26 cellular contexts compared by ENCODE assay signal in the genomic region with DNA sequence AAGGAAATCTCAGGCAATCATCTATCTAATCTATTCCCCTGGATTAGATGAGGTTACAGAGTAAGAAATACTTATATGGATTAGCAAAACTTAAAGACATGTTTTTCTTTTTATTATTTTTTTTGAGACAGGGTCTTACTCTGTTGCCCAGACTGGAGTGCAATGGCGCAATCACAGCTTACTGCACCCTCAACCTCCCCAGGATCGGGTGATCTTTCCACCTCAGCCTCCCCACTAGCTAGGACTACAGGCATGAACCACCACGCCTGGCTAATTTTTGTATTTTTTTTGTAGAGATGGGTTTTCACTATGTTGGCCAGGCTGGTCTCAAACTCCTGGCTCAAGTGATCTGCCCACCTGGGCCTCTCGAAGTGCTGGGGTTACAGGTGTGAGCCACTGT. TPM values are rescaled to one million over a fixed set of nuclear protein-coding genes. Genes with fewer than 3 reads are reported as not detected.
DNase-seq lines count a peak whose midpoint lies in the region; ATAC-seq and TF ChIP-seq lines count a peak whose summit lies in the region.
"Had no signal": no experiment of that assay in that cellular context is flagged by ENCODE, and none has a peak within 500 bp of the region (broad histone marks: within the 10 kb centered on the region; RNA-seq: fewer than 3 reads in every experiment).

No MANE protein-coding gene starts in this region.

- H3K9me3 ChIP-seq in osteoblast (ENCODE audit: low read depth, low read length) (no peaks in the 10 kb centered on the region), upper lobe of right lung (no peaks in the 10 kb centered on the region)
- H3K9me3 ChIP-seq: adrenal gland, heart left ventricle, upper lobe of left lung had no signal

- H3K27me3 ChIP-seq in osteoblast (ENCODE audit: insufficient read depth, low read length) = no peaks in the 10 kb centered on the region
- H3K27me3 ChIP-seq in upper lobe of right lung = no peaks in the 10 kb centered on the region
- H3K27me3 ChIP-seq: adrenal gland, brain microvascular endothelial cell, heart left ventricle, upper lobe of left lung had no signal

- ATAC-seq in upper lobe of right lung = no peak
- no peak for ATAC-seq in GM19395 (IDR thresholded peaks at IDR 0.05; ENCODE audit: unreplicated experiment)
- ATAC-seq: GM12878, heart left ventricle, Right ventricle myocardium inferior had no signal

- intact Hi-C loops in upper lobe of right lung (cut with DNase I) = no loop called here

- CTCF ChIA-PET in GM10248 (lab: Yijun Ruan, JAX) = interaction anchor here (0.7 to 3.0 kb wide), 5 partner anchors 9 to 32 kb away, joined by 3 to 29 read pairs (median 6); no protein-coding TSS in a partner anchor

- H3K4me2 ChIP-seq in osteoblast (ENCODE audit: insufficient read depth, low read length) = peak overlapping the region; percentile 45

- POLR2A ChIA-PET in GM10248 (lab: Yijun Ruan, JAX) = interaction anchor here (0.8 kb wide), 1 partner anchor 10 kb away, joined by 19 read pairs; no protein-coding TSS in a partner anchor

- peaks cover 27% of the 10 kb centered on the region for H3K79me2 ChIP-seq in osteoblast (ENCODE audit: insufficient read depth, low read length)

- H2AFZ ChIP-seq in osteoblast (ENCODE audit: low read length) = no peak overlapping the region

- no peaks in the 10 kb centered on the region for H3K36me3 ChIP-seq in osteoblast (ENCODE audit: insufficient read depth, low read length)
- no peaks in the 10 kb centered on the region for H3K36me3 ChIP-seq in upper lobe of right lung
- H3K36me3 ChIP-seq: adrenal gland, brain microvascular endothelial cell, heart left ventricle, upper lobe of left lung had no signal

- TF ChIP-seq CTCF in osteoblast (IDR thresholded peaks at IDR 0.05; ENCODE audit: extremely low read depth, low read depth, low read length) (no peak), upper lobe of right lung (IDR thresholded peaks at IDR 0.05) (no peak), GM10248 (IDR thresholded peaks at IDR 0.05; ENCODE audit: control extremely low read depth, extremely low read depth, low read depth, missing control alignments) (no peak)

- H3K4me3 ChIP-seq in osteoblast (ENCODE audit: insufficient read depth, low read length) (no peak overlapping the region), upper lobe of right lung (no peak overlapping the region)
- H3K4me3 ChIP-seq: adrenal gland, GM12878, heart left ventricle, upper lobe of left lung had no signal

- no peaks in the 10 kb centered on the region for H4K20me1 ChIP-seq in osteoblast (ENCODE audit: insufficient read depth, low read length)

- peak overlapping the region; percentile 96 for H3K27ac ChIP-seq in epithelial cell of prostate
- H3K27ac ChIP-seq in osteoblast (ENCODE audit: low read depth, low read length) = peak overlapping the region; percentile 82
- no peak overlapping the region for H3K27ac ChIP-seq in upper lobe of right lung
- H3K27ac ChIP-seq: adrenal gland, brain microvascular endothelial cell, upper lobe of left lung had no signal

- DNase-seq in activated effector memory CD4-positive, alpha-beta T cell treated with anti-CD3 and anti-CD28 coated beads, Interleukin-2, amount 50 U/mL, for 16 hours = peak; percentile 3
- DNase-seq in activated effector memory CD4-positive, alpha-beta T cell treated with Interleukin-2 at 50 U/mL for 16 hours = no peak
- no peak for DNase-seq in epithelial cell of prostate (ENCODE audit: low read depth, low spot score)
- no peak for DNase-seq in osteoblast (ENCODE audit: insufficient read length, low spot score, missing footprints)
- peak; percentile 5 for DNase-seq in upper lobe of right lung
- no peak for DNase-seq in GM10248 (ENCODE audit: extremely low spot score)
- no peak for DNase-seq in NCI-H1092 (lab: John Stamatoyannopoulos, UW)
- DNase-seq: 8988T; activated CD4-positive, alpha-beta T cell treated with anti-CD3 and anti-CD28 coated beads for 4 hours; activated T-cell treated with anti-CD3 and anti-CD28 coated beads, Interleukin-2, amount 50 U/mL, for 1 hour; brain microvascular endothelial cell; CD4-positive, alpha-beta T cell; effector CD4-positive, alpha-beta T cell; erythroblast; GOT3; NCI-H1092 treated with DMSO at 0.1 percent for 48 hours; NCI-H187; NCI-H524; nucleus accumbens; stimulated activated CD4-positive, alpha-beta T cell treated with anti-CD3 and anti-CD28 coated beads, Interleukin-2, amount 100 ng/mL, for 48 hours; upper lobe of left lung had no signal

- peaks cover 40% of the 10 kb centered on the region for H3K4me1 ChIP-seq in osteoblast (ENCODE audit: insufficient read depth, low read length)
- H3K4me1 ChIP-seq in upper lobe of right lung = peaks cover 17% of the 10 kb centered on the region

RNA-seq across cellular contexts. Expression of a gene that starts 3.3 kb away (rescaled TPM):
- total RNA-seq in osteoblast (144 and 165 TPM in 2 replicates), upper lobe of right lung (201 TPM)

RNA-seq across cellular contexts. Expression of a gene that starts 7.3 kb away (rescaled TPM):
- 117 and 121 TPM in 2 replicates for total RNA-seq in osteoblast
- total RNA-seq in upper lobe of right lung = 24.5 TPM

RNA-seq across cellular contexts. Expression of a gene that starts 56.4 kb away (rescaled TPM):
- total RNA-seq in osteoblast (29.5 and 30.0 TPM in 2 replicates), upper lobe of right lung (34.0 TPM)

Comparison
In these comparisons a context has a peak if more than half of its experiments do, and no peak if none do; other contexts are left out.
1. DNase-seq: peak in activated effector memory CD4-positive, alpha-beta T cell treated with anti-CD3 and anti-CD28 coated beads, Interleukin-2, amount 50 U/mL, for 16 hours (single experiment) and upper lobe of right lung (single experiment); none in activated effector memory CD4-positive, alpha-beta T cell treated with Interleukin-2 at 50 U/mL for 16 hours (single experiment), epithelial cell of prostate (single experiment), osteoblast (single experiment), GM10248 (single experiment) and NCI-H1092 (single experiment).